In genomic region chr1:192747942-192748341, GRCh38 we compare ENCODE assay signal across 12 cellular contexts.
DNase-seq lines count a peak whose midpoint lies in the region; ATAC-seq and TF ChIP-seq lines count a peak whose summit lies in the region.
"Had no signal": no experiment of that assay in that cellular context is flagged by ENCODE, and none has a peak within 500 bp of the region (broad histone marks: within the 10 kb centered on the region; RNA-seq: fewer than 3 reads in every experiment).

No MANE protein-coding gene starts in this region.

- peak; percentile 53 for ATAC-seq in omental fat pad (ENCODE audit: low FRiP score)
- no peak for ATAC-seq in WTC11
- ATAC-seq in GM19452 (IDR thresholded peaks at IDR 0.05; ENCODE audit: unreplicated experiment) = no peak
- ATAC-seq: activated CD4-positive, CD25-positive, alpha-beta regulatory T cell treated with anti-CD3 and anti-CD28 coated beads, Interleukin-2, amount 50 U/mL, for 24 hours had no signal

- no peak overlapping the region for H3K27ac Mint-ChIP-seq in WTC11
- H3K27ac Mint-ChIP-seq: memory B cell; stimulated activated naive CD8-positive, alpha-beta T cell treated with anti-CD3 and anti-CD28 coated beads, Interleukin-15, Interleukin-2, amounts not matched to agents 100 ng/mL and 50 ng/mL, for 24 hours had no signal

- no peak overlapping the region for H3K4me3 ChIP-seq in epithelial cell of esophagus (ENCODE audit: low read length)

- H3K36me3 Mint-ChIP-seq in WTC11 = peaks cover 13% of the 10 kb centered on the region
- H3K36me3 Mint-ChIP-seq: memory B cell had no signal

- no peaks in the 10 kb centered on the region for H3K27me3 Mint-ChIP-seq in WTC11 (ENCODE audit: low read depth)
- H3K27me3 Mint-ChIP-seq: memory B cell had no signal

- H3K4me1 Mint-ChIP-seq in WTC11 = peaks cover 6% of the 10 kb centered on the region
- H3K4me1 Mint-ChIP-seq: memory B cell had no signal

- H3K4me3 Mint-ChIP-seq in WTC11 = no peak overlapping the region
- H3K4me3 Mint-ChIP-seq: memory B cell; stimulated activated naive CD8-positive, alpha-beta T cell treated with anti-CD3 and anti-CD28 coated beads, Interleukin-15, Interleukin-2, amounts not matched to agents 100 ng/mL and 50 ng/mL, for 24 hours had no signal

- H3K9me3 Mint-ChIP-seq in WTC11 = peaks cover 24% of the 10 kb centered on the region
- H3K9me3 Mint-ChIP-seq: memory B cell; stimulated activated naive CD8-positive, alpha-beta T cell treated with anti-CD3 and anti-CD28 coated beads, Interleukin-15, Interleukin-2, amounts not matched to agents 100 ng/mL and 50 ng/mL, for 24 hours had no signal

- CTCF ChIA-PET in WTC11 (lab: Charles Lee) = no interaction called here

- TF ChIP-seq CTCF in epithelial cell of esophagus (IDR thresholded peaks at IDR 0.05; ENCODE audit: insufficient read depth, low read depth, low read length, missing control alignments) (no peak), omental fat pad (IDR thresholded peaks at IDR 0.05) (no peak), WTC11 (IDR thresholded peaks at IDR 0.05) (no peak)

- peak; percentile 6 for DNase-seq in DMS 273 (lab: John Stamatoyannopoulos, UW; ENCODE audit: unreplicated experiment)
- no peak for DNase-seq in DMS 273 treated with DMSO at 0.1 percent for 48 hours (lab: John Stamatoyannopoulos, UW)
- peak; percentile 33 for DNase-seq in NCI-H460 (ENCODE audit: extremely low read depth, low read depth)
- peak; percentile 72 for DNase-seq in epithelial cell of esophagus (ENCODE audit: low read depth)
- no peak for DNase-seq in omental fat pad (ENCODE audit: low spot score)
- DNase-seq in WTC11 (ENCODE audit: low spot score) = no peak
- no peak for DNase-seq in GM19240 (ENCODE audit: insufficient read length, low spot score)
- DNase-seq: NK-92 treated with Interleukin-12 subunit alpha and Interleukin-12 subunit beta, amount 100 ng/mL, for 24 hours had no signal

- POLR2A ChIA-PET in WTC11 (lab: Charles Lee) = no interaction called here

TF ChIP-seq in WTC11, 78 proteins besides CTCF, POLR2A, EP300 and RAD21:
- TF ChIP-seq, protein P1, sequence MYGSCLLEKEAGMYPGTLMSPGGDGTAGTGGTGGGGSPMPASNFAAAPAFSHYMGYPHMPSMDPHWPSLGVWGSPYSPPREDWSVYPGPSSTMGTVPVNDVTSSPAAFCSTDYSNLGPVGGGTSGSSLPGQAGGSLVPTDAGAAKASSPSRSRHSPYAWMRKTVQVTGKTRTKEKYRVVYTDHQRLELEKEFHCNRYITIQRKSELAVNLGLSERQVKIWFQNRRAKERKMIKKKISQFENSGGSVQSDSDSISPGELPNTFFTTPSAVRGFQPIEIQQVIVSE (CRISPR knock-in tag; IDR thresholded peaks at IDR 0.05; ENCODE audit: borderline replicate concordance) = no peak
- TF ChIP-seq KAT7 (CRISPR knock-in tag; IDR thresholded peaks at IDR 0.05; ENCODE audit: borderline replicate concordance) (no peak), ZNF532 (CRISPR knock-in tag; IDR thresholded peaks at IDR 0.05; ENCODE audit: borderline replicate concordance) (no peak), ZBTB21 (CRISPR knock-in tag; IDR thresholded peaks at IDR 0.05; ENCODE audit: borderline replicate concordance) (no peak), NR1H2 (CRISPR knock-in tag; IDR thresholded peaks at IDR 0.05) (no peak), ESRRA (CRISPR knock-in tag; IDR thresholded peaks at IDR 0.05; ENCODE audit: borderline replicate concordance) (no peak), ATF3 (CRISPR knock-in tag; conservative IDR thresholded peaks at IDR 0.05) (no peak), NFYB (CRISPR knock-in tag; conservative IDR thresholded peaks at IDR 0.05; ENCODE audit: low read depth) (no peak), RELA (CRISPR knock-in tag; IDR thresholded peaks at IDR 0.05; ENCODE audit: borderline replicate concordance) (no peak)
- TF ChIP-seq, protein P2, sequence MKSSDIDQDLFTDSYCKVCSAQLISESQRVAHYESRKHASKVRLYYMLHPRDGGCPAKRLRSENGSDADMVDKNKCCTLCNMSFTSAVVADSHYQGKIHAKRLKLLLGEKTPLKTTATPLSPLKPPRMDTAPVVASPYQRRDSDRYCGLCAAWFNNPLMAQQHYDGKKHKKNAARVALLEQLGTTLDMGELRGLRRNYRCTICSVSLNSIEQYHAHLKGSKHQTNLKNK (CRISPR knock-in tag; IDR thresholded peaks at IDR 0.05) = no peak
- TF ChIP-seq, protein P3, sequence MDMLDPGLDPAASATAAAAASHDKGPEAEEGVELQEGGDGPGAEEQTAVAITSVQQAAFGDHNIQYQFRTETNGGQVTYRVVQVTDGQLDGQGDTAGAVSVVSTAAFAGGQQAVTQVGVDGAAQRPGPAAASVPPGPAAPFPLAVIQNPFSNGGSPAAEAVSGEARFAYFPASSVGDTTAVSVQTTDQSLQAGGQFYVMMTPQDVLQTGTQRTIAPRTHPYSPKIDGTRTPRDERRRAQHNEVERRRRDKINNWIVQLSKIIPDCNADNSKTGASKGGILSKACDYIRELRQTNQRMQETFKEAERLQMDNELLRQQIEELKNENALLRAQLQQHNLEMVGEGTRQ (CRISPR knock-in tag; IDR thresholded peaks at IDR 0.05) = no peak

Comparison
In these comparisons a context has a peak if more than half of its experiments do, and no peak if none do; other contexts are left out.
1. DNase-seq: peak in DMS 273 (single experiment), NCI-H460 (single experiment) and epithelial cell of esophagus (single experiment); none in DMS 273 treated with DMSO at 0.1 percent for 48 hours (single experiment), omental fat pad (single experiment), WTC11 (single experiment) and GM19240 (single experiment).